In the genomic region with DNA sequence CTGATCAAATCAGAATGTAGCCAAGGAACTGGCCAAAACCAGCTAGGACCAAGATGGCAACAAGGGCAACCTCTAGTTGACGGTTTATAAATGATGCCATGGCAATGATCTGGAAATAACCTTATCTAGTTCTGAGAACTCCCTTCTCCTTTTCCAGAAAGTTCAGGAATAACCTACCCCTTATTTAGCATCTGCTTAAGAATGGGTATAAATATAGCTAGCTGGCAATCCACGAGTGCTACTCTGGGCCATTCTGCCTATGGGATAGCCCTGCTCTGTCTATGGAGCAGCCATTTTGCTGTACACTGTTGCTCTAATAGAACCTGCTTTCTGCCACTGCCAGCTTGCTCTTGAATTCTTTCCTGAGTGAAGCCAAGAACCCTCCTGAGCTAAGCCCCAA, we compare ENCODE assay signal across 22 cellular contexts.
"Had no signal": no experiment of that assay in that cellular context is flagged by ENCODE, and none has a peak within 500 bp of the region (broad histone marks: within the 10 kb centered on the region; RNA-seq: fewer than 3 reads in every experiment).

No MANE protein-coding gene starts in this region.

- H3K9me3 Mint-ChIP-seq: naive thymus-derived CD4-positive, alpha-beta T cell; neural crest cell; stimulated activated naive B cell treated with anti-CD40 and anti-IgM and Interleukin-4, amounts not matched to agents 10 μg/mL and 1 μg/mL and 100 μg/mL, for 72 hours; stimulated activated naive CD8-positive, alpha-beta T cell treated with anti-CD3 and anti-CD28 coated beads, Interleukin-15, amount 100 ng/mL, for 72 hours had no signal

- ATAC-seq: foreskin keratinocyte; left lung; naive thymus-derived CD4-positive, alpha-beta T cell; pancreas; right lobe of liver; stimulated activated naive B cell treated with anti-CD40 and anti-IgM and Interleukin-4, amounts not matched to agents 10 μg/mL and 1 μg/mL and 100 μg/mL, for 72 hours; stimulated activated naive CD8-positive, alpha-beta T cell treated with anti-CD3 and anti-CD28 coated beads, Interleukin-15, amount 100 ng/mL, for 72 hours had no signal

- H3K27ac ChIP-seq: colonic mucosa, foreskin keratinocyte, left lung, pancreas, right lobe of liver, skin epidermis, testis had no signal

- H3K27ac Mint-ChIP-seq: naive thymus-derived CD4-positive, alpha-beta T cell; progenitor cell of endocrine pancreas; stimulated activated naive B cell treated with anti-CD40 and anti-IgM and Interleukin-4, amounts not matched to agents 10 μg/mL and 1 μg/mL and 100 μg/mL, for 72 hours; stimulated activated naive CD8-positive, alpha-beta T cell treated with anti-CD3 and anti-CD28 coated beads, Interleukin-15, amount 100 ng/mL, for 72 hours had no signal

- H3K27me3 ChIP-seq: cardiac muscle cell, colonic mucosa, foreskin keratinocyte, left lung, pancreas, right lobe of liver, testis, transverse colon had no signal

- H3K4me3 ChIP-seq: cardiac muscle cell, colonic mucosa, left lung, lung, pancreas, right lobe of liver, skin epidermis, testis, transverse colon had no signal

- H3K9me3 ChIP-seq: colonic mucosa, left lung, pancreas, right lobe of liver, testis, transverse colon had no signal

- H3K4me1 Mint-ChIP-seq: naive thymus-derived CD4-positive, alpha-beta T cell; neural crest cell; stimulated activated naive B cell treated with anti-CD40 and anti-IgM and Interleukin-4, amounts not matched to agents 10 μg/mL and 1 μg/mL and 100 μg/mL, for 72 hours; stimulated activated naive CD8-positive, alpha-beta T cell treated with anti-CD3 and anti-CD28 coated beads, Interleukin-15, amount 100 ng/mL, for 72 hours had no signal

- H3K27me3 Mint-ChIP-seq: progenitor cell of endocrine pancreas; stimulated activated naive CD8-positive, alpha-beta T cell treated with anti-CD3 and anti-CD28 coated beads, Interleukin-15, amount 100 ng/mL, for 72 hours had no signal

- DNase-seq: cerebellar nuclear complex; colonic mucosa; dermis blood vessel endothelial cell; foreskin keratinocyte; head of caudate nucleus; hypothalamus; left lung; mesendoderm; naive thymus-derived CD4-positive, alpha-beta T cell; pancreas; right lobe of liver; stimulated activated CD4-positive, alpha-beta T cell treated with anti-CD3 and anti-CD28 coated beads, Interleukin-2, amount 100 ng/mL, for 24 hours; stimulated activated CD4-positive, alpha-beta T cell treated with anti-CD3 and anti-CD28 coated beads, Interleukin-4, amount 100 ng/mL, for 4 hours; stimulated activated naive B cell treated with anti-CD40 and anti-IgM and Interleukin-4, amounts not matched to agents 10 μg/mL and 1 μg/mL and 100 μg/mL, for 72 hours; stimulated activated naive CD8-positive, alpha-beta T cell treated with anti-CD3 and anti-CD28 coated beads, Interleukin-15, amount 100 ng/mL, for 72 hours; testis; transverse colon had no signal

- H3K4me1 ChIP-seq: colonic mucosa, foreskin keratinocyte, left lung had no signal

- H3K4me3 Mint-ChIP-seq: naive thymus-derived CD4-positive, alpha-beta T cell; neural crest cell; stimulated activated naive B cell treated with anti-CD40 and anti-IgM and Interleukin-4, amounts not matched to agents 10 μg/mL and 1 μg/mL and 100 μg/mL, for 72 hours; stimulated activated naive CD8-positive, alpha-beta T cell treated with anti-CD3 and anti-CD28 coated beads, Interleukin-15, amount 100 ng/mL, for 72 hours had no signal

- H3K36me3 Mint-ChIP-seq: naive thymus-derived CD4-positive, alpha-beta T cell; stimulated activated naive B cell treated with anti-CD40 and anti-IgM and Interleukin-4, amounts not matched to agents 10 μg/mL and 1 μg/mL and 100 μg/mL, for 72 hours had no signal

- H3K36me3 ChIP-seq: colonic mucosa, left lung, pancreas, right lobe of liver, transverse colon had no signal
